In the genomic region with DNA sequence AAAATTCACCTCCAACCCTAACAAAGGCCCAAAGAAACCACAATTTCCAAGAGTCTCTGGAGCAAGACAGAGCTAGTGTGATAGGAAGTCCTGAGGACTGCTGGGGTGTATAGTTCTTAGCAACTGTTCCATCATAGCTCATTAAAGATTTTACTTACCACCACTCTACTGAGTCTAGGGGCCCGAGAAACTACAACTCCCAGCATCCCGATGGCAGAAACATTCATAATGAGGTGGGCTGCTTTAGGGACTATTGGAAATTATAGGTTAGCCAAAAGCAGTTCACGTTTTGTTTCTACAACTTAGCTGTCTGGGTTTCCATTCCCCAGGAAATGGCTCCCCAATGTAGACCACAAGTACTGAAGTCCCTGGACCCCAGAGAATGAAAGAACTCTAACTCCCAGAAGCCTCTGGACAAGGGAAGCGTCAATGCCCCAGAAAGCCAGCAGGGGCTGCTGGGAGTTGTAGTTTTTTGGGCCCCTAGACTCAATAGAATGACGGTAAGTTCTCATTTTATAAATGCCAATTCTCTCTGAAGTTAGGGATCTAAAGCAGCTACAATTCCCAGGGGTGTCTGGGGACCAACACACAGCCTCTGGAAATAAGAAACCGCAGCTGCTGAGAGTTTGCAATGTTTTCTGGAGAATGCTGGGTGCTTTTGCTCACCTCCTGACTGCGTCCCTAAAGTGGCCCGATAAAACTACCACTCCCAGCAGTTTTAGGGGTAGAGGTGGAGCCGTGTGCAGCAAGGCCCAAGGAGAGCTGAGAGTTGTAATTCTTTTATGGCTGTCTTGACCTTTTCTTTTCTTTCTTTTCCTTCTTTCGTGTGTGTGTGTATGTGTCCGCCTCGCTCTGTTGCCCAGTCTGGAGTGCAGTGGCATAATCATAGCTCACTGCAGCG, we compare ENCODE assay signal across 10 cellular contexts. TPM values are rescaled to one million over a fixed set of nuclear protein-coding genes. Genes with fewer than 3 reads are reported as not detected.
DNase-seq lines count a peak whose midpoint lies in the region; ATAC-seq, FAIRE-seq and TF ChIP-seq lines count a peak whose summit lies in the region.
"Had no signal": no experiment of that assay in that cellular context is flagged by ENCODE, and none has a peak within 500 bp of the region (broad histone marks: within the 10 kb centered on the region; RNA-seq: fewer than 3 reads in every experiment).

No MANE protein-coding gene starts in this region.

- peak overlapping the region; percentile 10 for H3K27ac Mint-ChIP-seq in activated T-helper 17 cell treated with anti-CD3 and anti-CD28 coated beads, Interleukin-2, amount 50 U/mL, for 72 hours
- peak overlapping the region in 1 of 10 donors; percentile 61 for H3K27ac Mint-ChIP-seq in naive thymus-derived CD8-positive, alpha-beta T cell

- peaks cover 75% of the 10 kb centered on the region for H3K36me3 Mint-ChIP-seq in activated T-helper 17 cell treated with anti-CD3 and anti-CD28 coated beads, Interleukin-2, amount 50 U/mL, for 72 hours (ENCODE audit: low read depth)
- H3K36me3 Mint-ChIP-seq in naive thymus-derived CD8-positive, alpha-beta T cell: peaks cover 0 to 29% (median 4%) of the 10 kb centered on the region in 3 donors

- H3K9me3 Mint-ChIP-seq in activated T-helper 17 cell treated with anti-CD3 and anti-CD28 coated beads, Interleukin-2, amount 50 U/mL, for 72 hours: no peaks in the 10 kb centered on the region
- H3K9me3 Mint-ChIP-seq in naive thymus-derived CD8-positive, alpha-beta T cell: no peaks in the 10 kb centered on the region

- no peaks in the 10 kb centered on the region for H3K27me3 Mint-ChIP-seq in activated T-helper 17 cell treated with anti-CD3 and anti-CD28 coated beads, Interleukin-2, amount 50 U/mL, for 72 hours
- H3K27me3 Mint-ChIP-seq in naive thymus-derived CD8-positive, alpha-beta T cell: no peaks in the 10 kb centered on the region

- no peak overlapping the region for H3K4me3 Mint-ChIP-seq in activated T-helper 17 cell treated with anti-CD3 and anti-CD28 coated beads, Interleukin-2, amount 50 U/mL, for 72 hours
- no peak overlapping the region for H3K4me3 Mint-ChIP-seq in naive thymus-derived CD8-positive, alpha-beta T cell

- TF ChIP-seq POLR2A in GM12892 (IDR thresholded peaks at IDR 0.05; ENCODE audit: low read depth, low read length): no peak

- POLR2A ChIA-PET in naive thymus-derived CD8-positive, alpha-beta T cell (lab: Charles Lee): interaction anchor here (1.0 to 3.0 kb wide), 3 partner anchors 11 to 17 kb away, joined by 4 to 29 read pairs (median 7); partner anchors contain the start of genes FTL, GYS1 and RUVBL2

- DNase-seq in NCI-H1105 treated with DMSO at 0.1 percent for 48 hours (lab: John Stamatoyannopoulos, UW) (peak; percentile 10), NCI-H1105 (lab: John Stamatoyannopoulos, UW) (no peak), M059J (ENCODE audit: low read depth) (peak; percentile 45), GM12892 (ENCODE audit: insufficient read length) (no peak)
- peak in 5 of 10 donors; percentile 29 to 60 (median 46) for DNase-seq in naive thymus-derived CD8-positive, alpha-beta T cell
- DNase-seq: stimulated activated CD4-positive, alpha-beta T cell treated with anti-CD3 and anti-CD28 coated beads, Interleukin-4, amount 100 ng/mL, for 24 hours had no signal

- H3K4me1 Mint-ChIP-seq in activated T-helper 17 cell treated with anti-CD3 and anti-CD28 coated beads, Interleukin-2, amount 50 U/mL, for 72 hours: peaks cover 9% of the 10 kb centered on the region
- H3K4me1 Mint-ChIP-seq in naive thymus-derived CD8-positive, alpha-beta T cell: peaks cover 0 to 3% (median 1%) of the 10 kb centered on the region in 4 donors

- no peak for ATAC-seq in activated T-helper 17 cell treated with anti-CD3 and anti-CD28 coated beads, Interleukin-2, amount 50 U/mL, for 72 hours (replicated peaks)
- ATAC-seq in naive thymus-derived CD8-positive, alpha-beta T cell: peak; percentile 80 to 90
- ATAC-seq in GM21367 (IDR thresholded peaks at IDR 0.05; ENCODE audit: unreplicated experiment) (no peak), HG03469 (IDR thresholded peaks at IDR 0.05; ENCODE audit: unreplicated experiment) (no peak)

- no peak for FAIRE-seq in GM12892 (lab: Jason Lieb, UNC)

RNA-seq across cellular contexts. Expression of gene FTL, which starts 11.1 kb away (rescaled TPM):
- 3,106 and 3,231 TPM in 2 replicates for total RNA-seq in M059J (2014; rRNA removed; shearing (Covaris generic))
- 1,000 to 10,000 TPM; 1,320 to 1,710 TPM for total RNA-seq in activated T-helper 17 cell treated with anti-CD3 and anti-CD28 coated beads, Interleukin-2, amount 50 U/mL, for 72 hours
- total RNA-seq in naive thymus-derived CD8-positive, alpha-beta T cell: 1,000 to 10,000 TPM; 1,370 to 1,435 TPM
- polyA plus RNA-seq in naive thymus-derived CD8-positive, alpha-beta T cell: 1,000 to 10,000 TPM; 4,833 to 4,899 (median 4,886) TPM
- 3,520 TPM for polyA plus RNA-seq in GM12892 (2012; ENCODE audit: missing spikeins)

RNA-seq across cellular contexts. Expression of gene GYS1, which starts 16.9 kb away (rescaled TPM):
- 50.1 and 67.3 TPM in 2 replicates for total RNA-seq in M059J (2014; rRNA removed; shearing (Covaris generic))
- 10 to 100 TPM; 50.8 to 99.9 TPM for total RNA-seq in activated T-helper 17 cell treated with anti-CD3 and anti-CD28 coated beads, Interleukin-2, amount 50 U/mL, for 72 hours
- 10 to 100 TPM; 45.9 to 47.9 TPM for total RNA-seq in naive thymus-derived CD8-positive, alpha-beta T cell
- polyA plus RNA-seq in naive thymus-derived CD8-positive, alpha-beta T cell: 10 to 100 TPM; 17.9 to 31.0 (median 22.3) TPM
- polyA plus RNA-seq in GM12892 (2012; ENCODE audit: missing spikeins): 38.0 TPM

RNA-seq across cellular contexts. Expression of gene RUVBL2, which starts 17.5 kb away (rescaled TPM):
- total RNA-seq in M059J (2014; rRNA removed; shearing (Covaris generic)): 275 and 292 TPM in 2 replicates
- total RNA-seq in activated T-helper 17 cell treated with anti-CD3 and anti-CD28 coated beads, Interleukin-2, amount 50 U/mL, for 72 hours: 100 to 1,000 TPM; 100 to 166 TPM
- 10 to 100 TPM; 30.4 to 32.0 TPM for total RNA-seq in naive thymus-derived CD8-positive, alpha-beta T cell
- 10 to 100 TPM; 47.5 to 66.1 (median 62.0) TPM for polyA plus RNA-seq in naive thymus-derived CD8-positive, alpha-beta T cell
- polyA plus RNA-seq in GM12892 (2012; ENCODE audit: missing spikeins): 65.5 TPM

RNA-seq across cellular contexts. Expression of gene BAX, which starts 21.5 kb away (rescaled TPM):
- total RNA-seq in M059J (2014; rRNA removed; shearing (Covaris generic)): 97.7 and 101 TPM in 2 replicates
- total RNA-seq in activated T-helper 17 cell treated with anti-CD3 and anti-CD28 coated beads, Interleukin-2, amount 50 U/mL, for 72 hours: 100 to 1,000 TPM; 286 to 464 TPM
- 100 to 1,000 TPM; 170 to 181 TPM for total RNA-seq in naive thymus-derived CD8-positive, alpha-beta T cell
- polyA plus RNA-seq in naive thymus-derived CD8-positive, alpha-beta T cell: 10 to 100 TPM; 58.5 to 97.1 (median 83.1) TPM
- 206 TPM for polyA plus RNA-seq in GM12892 (2012; ENCODE audit: missing spikeins)

RNA-seq across cellular contexts. Expression of gene LHB, which starts 40.7 kb away (rescaled TPM):
- total RNA-seq in M059J (2014; rRNA removed; shearing (Covaris generic)): 1.8 TPM in 1 of 2 replicates, not detected in the other
- total RNA-seq in activated T-helper 17 cell treated with anti-CD3 and anti-CD28 coated beads, Interleukin-2, amount 50 U/mL, for 72 hours: not detected
- total RNA-seq in naive thymus-derived CD8-positive, alpha-beta T cell: not detected
- polyA plus RNA-seq in naive thymus-derived CD8-positive, alpha-beta T cell: not detected
- not detected for polyA plus RNA-seq in GM12892 (2012; ENCODE audit: missing spikeins)
- total RNA-seq: lung microvascular endothelial cell had no signal

Comparison
In these comparisons a context has a peak if more than half of its experiments do, and no peak if none do; other contexts are left out.
1. DNase-seq: peak in NCI-H1105 treated with DMSO at 0.1 percent for 48 hours (single experiment) and M059J (single experiment); none in NCI-H1105 (single experiment) and GM12892 (single experiment).
2. ATAC-seq: peak in naive thymus-derived CD8-positive, alpha-beta T cell (2 of 2); none in activated T-helper 17 cell treated with anti-CD3 and anti-CD28 coated beads, Interleukin-2, amount 50 U/mL, for 72 hours (single experiment), GM21367 (single experiment) and HG03469 (single experiment).